8 cellular contexts compared by ENCODE assay signal in genomic region chr2:17813742-17814458, GRCh38. TPM values are rescaled to one million over a fixed set of nuclear protein-coding genes. Genes with fewer than 3 reads are reported as not detected.
A peak's percentile ranks its signal among the peaks of the same experiment; 100 is the strongest.
DNase-seq lines count a peak whose midpoint lies in the region; ATAC-seq and TF ChIP-seq lines count a peak whose summit lies in the region.

No MANE protein-coding gene starts in this region.

- H3K4me3 ChIP-seq in heart right ventricle, result peak overlapping the region in 4 of 10 donors; percentile 5 to 9 (median 6)

- no peaks in the 10 kb centered on the region for H3K36me3 Mint-ChIP-seq in HFFc6 (ENCODE audit: low read depth)
- no peaks in the 10 kb centered on the region for H3K36me3 Mint-ChIP-seq in activated CD4-positive, alpha-beta memory T cell treated with anti-CD3 and anti-CD28 coated beads for 36 hours

- no peaks in the 10 kb centered on the region for H3K9me3 Mint-ChIP-seq in HFFc6
- H3K9me3 Mint-ChIP-seq in activated CD4-positive, alpha-beta memory T cell treated with anti-CD3 and anti-CD28 coated beads for 36 hours, result no peaks in the 10 kb centered on the region

- TF ChIP-seq CTCF in HFFc6 (IDR thresholded peaks at IDR 0.05), result no peak
- no peak for TF ChIP-seq CTCF in heart right ventricle (IDR thresholded peaks at IDR 0.05)

- no peaks in the 10 kb centered on the region for H3K36me3 ChIP-seq in heart right ventricle

- peaks cover 0 to 17% (median 9%) of the 10 kb centered on the region in 9 donors for H3K4me1 ChIP-seq in heart right ventricle

- CTCF ChIA-PET in activated CD4-positive, alpha-beta memory T cell treated with anti-CD3 and anti-CD28 coated beads for 36 hours (lab: Charles Lee), result interaction anchor here (1.5 kb wide), 1 partner anchor 94 kb away, joined by 3 read pairs; no protein-coding TSS in a partner anchor

- POLR2A ChIA-PET in activated CD4-positive, alpha-beta memory T cell treated with anti-CD3 and anti-CD28 coated beads for 36 hours (lab: Charles Lee), result no interaction called here

- H3K4me1 Mint-ChIP-seq in HFFc6 (ENCODE audit: low read depth), result peaks cover 11% of the 10 kb centered on the region
- no peaks in the 10 kb centered on the region for H3K4me1 Mint-ChIP-seq in activated CD4-positive, alpha-beta memory T cell treated with anti-CD3 and anti-CD28 coated beads for 36 hours (ENCODE audit: low read depth)

- peaks cover 6% of the 10 kb centered on the region; the same call in 1 of the 2 replicates for H3K27me3 Mint-ChIP-seq in HFFc6 (ENCODE audit: insufficient read depth)
- H3K27me3 Mint-ChIP-seq in activated CD4-positive, alpha-beta memory T cell treated with anti-CD3 and anti-CD28 coated beads for 36 hours, result peaks cover 10% of the 10 kb centered on the region

- H3K9me3 ChIP-seq in heart right ventricle, result no peaks in the 10 kb centered on the region

- DNase-seq in HFFc6 (no peak), NCI-H1694 (lab: John Stamatoyannopoulos, UW) (peak; percentile 98), heart right ventricle (peak; percentile 48 to 69), NCI-H187 treated with DMSO at 0.1 percent for 48 hours (lab: John Stamatoyannopoulos, UW) (no peak), left lobe of liver (ENCODE audit: low spot score) (no peak)
- DNase-seq in activated CD8-positive, alpha-beta memory T cell treated with anti-CD3 and anti-CD28 coated beads for 24 hours, result no peak
- no peak for DNase-seq in activated CD4-positive, alpha-beta memory T cell treated with anti-CD3 and anti-CD28 coated beads for 36 hours

- peak overlapping the region; percentile 5; the same call in 1 of the 2 replicates for H3K4me3 Mint-ChIP-seq in HFFc6
- no peak overlapping the region for H3K4me3 Mint-ChIP-seq in activated CD4-positive, alpha-beta memory T cell treated with anti-CD3 and anti-CD28 coated beads for 36 hours

- intact Hi-C loops in heart right ventricle (cut with DNase I), result loop anchor here in 1 of 10 donors (5.0 kb wide), 1 partner anchor 42 kb away; no protein-coding TSS in a partner anchor
- intact Hi-C loops in activated CD4-positive, alpha-beta memory T cell treated with anti-CD3 and anti-CD28 coated beads for 36 hours (cut with micrococcal nuclease), result no loop called here

- ATAC-seq in GM18502 (IDR thresholded peaks at IDR 0.05; ENCODE audit: poor library complexity, unreplicated experiment) (peak; percentile 89), heart right ventricle (peak; percentile 82 to 94 (median 90)), left lobe of liver (no peak)

- 56 to 61% methylated on average over 5 of the region's 5 CpGs for WGBS in heart right ventricle, 2 donors

- H3K27me3 ChIP-seq in heart right ventricle, result no peaks in the 10 kb centered on the region

- H3K27ac Mint-ChIP-seq in HFFc6, result no peak overlapping the region
- H3K27ac Mint-ChIP-seq in activated CD4-positive, alpha-beta memory T cell treated with anti-CD3 and anti-CD28 coated beads for 36 hours, result no peak overlapping the region

- H3K27ac ChIP-seq in heart right ventricle, result peak overlapping the region; percentile 45 to 82 (median 64)

RNA-seq across cellular contexts. Expression of gene MSGN1, which starts 2.4 kb away (rescaled TPM):
- total RNA-seq in HFFc6 (2021; fragmentation: NEBNext Ultra II Directional; extraction: Animal tissue kit (Norgen Biotek cat#: 25700)), result not detected
- total RNA-seq in heart right ventricle (not detected), left lobe of liver (not detected)
- polyA plus RNA-seq in heart right ventricle, result not detected
- not detected for total RNA-seq in activated CD4-positive, alpha-beta memory T cell treated with anti-CD3 and anti-CD28 coated beads for 36 hours

RNA-seq across cellular contexts. Expression of gene GEN1, which starts 60.0 kb away (rescaled TPM):
- total RNA-seq in HFFc6 (2021; fragmentation: NEBNext Ultra II Directional; extraction: Animal tissue kit (Norgen Biotek cat#: 25700)), result 10 to 100 TPM in 5 of 6 experiments, 1 to 10 TPM in 1; 9.8 to 16.5 (median 13.1) TPM
- total RNA-seq in heart right ventricle (1 to 10 TPM; 2.8 to 5.4 (median 3.8) TPM), left lobe of liver (5.8 TPM)
- 1 to 10 TPM in 1 of 2 donors, under 1 TPM in 1; 0.71 to 4.8 TPM for polyA plus RNA-seq in heart right ventricle
- total RNA-seq in activated CD4-positive, alpha-beta memory T cell treated with anti-CD3 and anti-CD28 coated beads for 36 hours, result 10 to 100 TPM; 24.0 to 30.9 TPM

Comparison
In these comparisons a context has a peak if more than half of its experiments do, and no peak if none do; other contexts are left out.
1. DNase-seq: peak in NCI-H1694 (single experiment) and heart right ventricle (2 of 2); none in HFFc6 (single experiment), NCI-H187 treated with DMSO at 0.1 percent for 48 hours (single experiment), left lobe of liver (single experiment), activated CD8-positive, alpha-beta memory T cell treated with anti-CD3 and anti-CD28 coated beads for 24 hours (single experiment) and activated CD4-positive, alpha-beta memory T cell treated with anti-CD3 and anti-CD28 coated beads for 36 hours (single experiment).